Comparison of ENCODE assay signal across 2 cellular contexts in genomic region chr3:61168286-61168685, GRCh38.
TF ChIP-seq lines count a peak whose summit lies in the region.

No MANE protein-coding gene starts in this region.

TF ChIP-seq in WTC11, 78 proteins besides CTCF, POLR2A, EP300 and RAD21:
- no peak for TF ChIP-seq CBFB (CRISPR knock-in tag; IDR thresholded peaks at IDR 0.05; ENCODE audit: low read depth)
- no peak for TF ChIP-seq NFE2L1 (CRISPR knock-in tag; IDR thresholded peaks at IDR 0.05)
- no peak for TF ChIP-seq ZNF232 (CRISPR knock-in tag; IDR thresholded peaks at IDR 0.05)
- TF ChIP-seq, protein P1, sequence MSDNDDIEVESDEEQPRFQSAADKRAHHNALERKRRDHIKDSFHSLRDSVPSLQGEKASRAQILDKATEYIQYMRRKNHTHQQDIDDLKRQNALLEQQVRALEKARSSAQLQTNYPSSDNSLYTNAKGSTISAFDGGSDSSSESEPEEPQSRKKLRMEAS (CRISPR knock-in tag; IDR thresholded peaks at IDR 0.05), result no peak

TF ChIP-seq in H1, 55 proteins besides CTCF, POLR2A, EP300 and RAD21:
- TF ChIP-seq KDM5A (IDR thresholded peaks at IDR 0.05; ENCODE audit: low read length) (no peak), NANOG (IDR thresholded peaks at IDR 0.05; ENCODE audit: insufficient read depth, low read depth, low read length, poor library complexity, severe bottlenecking) (no peak), ZNF274 (IDR thresholded peaks at IDR 0.05; ENCODE audit: borderline replicate concordance, extremely low read depth, low read length) (no peak), RBBP5 (IDR thresholded peaks at IDR 0.05; ENCODE audit: borderline replicate concordance, low read depth, low read length) (no peak), KDM1A (IDR thresholded peaks at IDR 0.05; ENCODE audit: borderline replicate concordance, low read length) (no peak), SIN3A (conservative IDR thresholded peaks at IDR 0.05 in 1 of 2, IDR thresholded peaks at IDR 0.05 in 1 of 2; ENCODE audit: low read depth in 1 of 2, low read length in 2 of 2) (no peak), GTF2F1 (IDR thresholded peaks at IDR 0.05; ENCODE audit: borderline replicate concordance, low read depth, low read length) (no peak), BACH1 (IDR thresholded peaks at IDR 0.05; ENCODE audit: low read length) (no peak), SIRT6 (IDR thresholded peaks at IDR 0.05; ENCODE audit: low read length) (no peak), CBX8 (IDR thresholded peaks at IDR 0.05; ENCODE audit: borderline replicate concordance, low read depth, low read length) (no peak), CHD2 (IDR thresholded peaks at IDR 0.05; ENCODE audit: low read length) (no peak), YY1 (IDR thresholded peaks at IDR 0.05; ENCODE audit: low read depth, low read length) (no peak), HDAC6 (IDR thresholded peaks at IDR 0.05; ENCODE audit: low read depth, low read length) (no peak), NRF1 (IDR thresholded peaks at IDR 0.05; ENCODE audit: low read depth, low read length) (no peak), JUND (IDR thresholded peaks at IDR 0.05; ENCODE audit: low read length) (no peak), SP1 (IDR thresholded peaks at IDR 0.05; ENCODE audit: low read depth, low read length) (no peak)
- TF ChIP-seq, protein P1 (IDR thresholded peaks at IDR 0.05), result no peak
- TF ChIP-seq, protein P2, sequence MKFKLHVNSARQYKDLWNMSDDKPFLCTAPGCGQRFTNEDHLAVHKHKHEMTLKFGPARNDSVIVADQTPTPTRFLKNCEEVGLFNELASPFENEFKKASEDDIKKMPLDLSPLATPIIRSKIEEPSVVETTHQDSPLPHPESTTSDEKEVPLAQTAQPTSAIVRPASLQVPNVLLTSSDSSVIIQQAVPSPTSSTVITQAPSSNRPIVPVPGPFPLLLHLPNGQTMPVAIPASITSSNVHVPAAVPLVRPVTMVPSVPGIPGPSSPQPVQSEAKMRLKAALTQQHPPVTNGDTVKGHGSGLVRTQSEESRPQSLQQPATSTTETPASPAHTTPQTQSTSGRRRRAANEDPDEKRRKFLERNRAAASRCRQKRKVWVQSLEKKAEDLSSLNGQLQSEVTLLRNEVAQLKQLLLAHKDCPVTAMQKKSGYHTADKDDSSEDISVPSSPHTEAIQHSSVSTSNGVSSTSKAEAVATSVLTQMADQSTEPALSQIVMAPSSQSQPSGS (IDR thresholded peaks at IDR 0.05; ENCODE audit: low read length), result no peak
TF ChIP-seq in H1: peak in this region for 0.
